20 cellular contexts compared by ENCODE assay signal in the genomic region with DNA sequence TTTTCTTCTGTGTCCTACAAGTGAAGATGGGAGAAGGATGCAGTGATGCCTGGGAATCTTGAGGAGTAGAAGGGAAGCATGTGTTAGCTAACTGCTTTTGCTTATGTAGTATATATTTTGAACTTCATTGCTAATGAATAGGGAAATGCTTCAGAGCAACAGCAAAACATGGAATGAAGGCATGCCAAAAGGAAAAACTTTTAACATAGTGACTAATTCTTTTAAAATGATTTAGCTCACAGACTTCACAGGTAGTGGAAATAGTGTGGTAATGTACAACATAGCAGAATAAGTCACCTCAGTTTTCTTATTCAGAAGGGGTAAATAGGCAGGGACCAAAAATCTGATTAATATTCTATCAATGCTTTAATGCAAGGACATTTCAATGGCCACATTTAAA.
"Had no signal": no experiment of that assay in that cellular context is flagged by ENCODE, and none has a peak within 500 bp of the region (broad histone marks: within the 10 kb centered on the region; RNA-seq: fewer than 3 reads in every experiment).

No MANE protein-coding gene starts in this region.

- H3K4me3 Mint-ChIP-seq: natural killer cell treated with Interleukin-12 subunit alpha and Interleukin-12 subunit beta and Interleukin-15 and Interleukin-18, amount 100 ng/mL, for 72 hours; stimulated activated memory B cell treated with anti-CD40 and anti-IgM and Interleukin-4, amounts not matched to agents 10 μg/mL and 1 μg/mL and 100 μg/mL, for 72 hours; stimulated activated naive CD8-positive, alpha-beta T cell treated with anti-CD3 and anti-CD28 coated beads, Interleukin-15, Interleukin-2, amounts not matched to agents 100 ng/mL and 50 ng/mL, for 24 hours had no signal

- H3K27ac Mint-ChIP-seq: natural killer cell treated with Interleukin-12 subunit alpha and Interleukin-12 subunit beta and Interleukin-15 and Interleukin-18, amount 100 ng/mL, for 72 hours; stimulated activated memory B cell treated with anti-CD40 and anti-IgM and Interleukin-4, amounts not matched to agents 10 μg/mL and 1 μg/mL and 100 μg/mL, for 72 hours; stimulated activated naive CD8-positive, alpha-beta T cell treated with anti-CD3 and anti-CD28 coated beads, Interleukin-15, Interleukin-2, amounts not matched to agents 100 ng/mL and 50 ng/mL, for 24 hours had no signal

- H3K9me3 Mint-ChIP-seq: natural killer cell treated with Interleukin-12 subunit alpha and Interleukin-12 subunit beta and Interleukin-15 and Interleukin-18, amount 100 ng/mL, for 72 hours; stimulated activated memory B cell treated with anti-CD40 and anti-IgM and Interleukin-4, amounts not matched to agents 10 μg/mL and 1 μg/mL and 100 μg/mL, for 72 hours; stimulated activated naive CD8-positive, alpha-beta T cell treated with anti-CD3 and anti-CD28 coated beads, Interleukin-15, Interleukin-2, amounts not matched to agents 100 ng/mL and 50 ng/mL, for 24 hours had no signal

- H3K9ac ChIP-seq: parathyroid adenoma had no signal

- H3K27me3 ChIP-seq: heart right ventricle, spleen, tibial artery, upper lobe of left lung, uterus had no signal

- H3K79me2 ChIP-seq: parathyroid adenoma had no signal

- H3K27ac ChIP-seq: heart right ventricle, parathyroid adenoma, psoas muscle, spleen, tibial artery, upper lobe of left lung, uterus had no signal

- H3K36me3 Mint-ChIP-seq: natural killer cell treated with Interleukin-12 subunit alpha and Interleukin-12 subunit beta and Interleukin-15 and Interleukin-18, amount 100 ng/mL, for 72 hours had no signal

- H3K27me3 Mint-ChIP-seq: natural killer cell treated with Interleukin-12 subunit alpha and Interleukin-12 subunit beta and Interleukin-15 and Interleukin-18, amount 100 ng/mL, for 72 hours; stimulated activated memory B cell treated with anti-CD40 and anti-IgM and Interleukin-4, amounts not matched to agents 10 μg/mL and 1 μg/mL and 100 μg/mL, for 72 hours; stimulated activated naive CD8-positive, alpha-beta T cell treated with anti-CD3 and anti-CD28 coated beads, Interleukin-15, Interleukin-2, amounts not matched to agents 100 ng/mL and 50 ng/mL, for 24 hours had no signal

- H3K9me3 ChIP-seq: heart right ventricle, psoas muscle, spleen, tibial artery, upper lobe of left lung, uterus had no signal

- DNase-seq: heart right ventricle; hypothalamus; left colon; left ventricle myocardium superior; mesenchymal stem cell; midbrain; psoas muscle; spleen; stimulated activated CD4-positive, alpha-beta T cell treated with anti-CD3 and anti-CD28 coated beads, Interleukin-15, amount 100 ng/mL, for 24 hours; stimulated activated CD4-positive, alpha-beta T cell treated with anti-CD3 and anti-CD28 coated beads, Interleukin-1b, Interleukin-23, amount 100 ng/mL, for 48 hours; stimulated activated CD4-positive, alpha-beta T cell treated with anti-CD3 and anti-CD28 coated beads, Interleukin-4, amount 100 ng/mL, for 24 hours; tibial artery; upper lobe of left lung; uterus had no signal

- H3K4me1 Mint-ChIP-seq: stimulated activated memory B cell treated with anti-CD40 and anti-IgM and Interleukin-4, amounts not matched to agents 10 μg/mL and 1 μg/mL and 100 μg/mL, for 72 hours had no signal

- H3K4me1 ChIP-seq: parathyroid adenoma, psoas muscle, spleen, uterus had no signal

- H3K4me3 ChIP-seq: heart right ventricle, lung, psoas muscle, spleen, tibial artery, upper lobe of left lung, uterus had no signal

- H2AFZ ChIP-seq: parathyroid adenoma had no signal

- H3K36me3 ChIP-seq: spleen, tibial artery, uterus had no signal

- ATAC-seq: heart right ventricle; left colon; left ventricle myocardium superior; natural killer cell treated with Interleukin-12 subunit alpha and Interleukin-12 subunit beta and Interleukin-15 and Interleukin-18, amount 100 ng/mL, for 72 hours; psoas muscle; sciatic nerve; stimulated activated memory B cell treated with anti-CD40 and anti-IgM and Interleukin-4, amounts not matched to agents 10 μg/mL and 1 μg/mL and 100 μg/mL, for 72 hours had no signal
